In the genomic region with DNA sequence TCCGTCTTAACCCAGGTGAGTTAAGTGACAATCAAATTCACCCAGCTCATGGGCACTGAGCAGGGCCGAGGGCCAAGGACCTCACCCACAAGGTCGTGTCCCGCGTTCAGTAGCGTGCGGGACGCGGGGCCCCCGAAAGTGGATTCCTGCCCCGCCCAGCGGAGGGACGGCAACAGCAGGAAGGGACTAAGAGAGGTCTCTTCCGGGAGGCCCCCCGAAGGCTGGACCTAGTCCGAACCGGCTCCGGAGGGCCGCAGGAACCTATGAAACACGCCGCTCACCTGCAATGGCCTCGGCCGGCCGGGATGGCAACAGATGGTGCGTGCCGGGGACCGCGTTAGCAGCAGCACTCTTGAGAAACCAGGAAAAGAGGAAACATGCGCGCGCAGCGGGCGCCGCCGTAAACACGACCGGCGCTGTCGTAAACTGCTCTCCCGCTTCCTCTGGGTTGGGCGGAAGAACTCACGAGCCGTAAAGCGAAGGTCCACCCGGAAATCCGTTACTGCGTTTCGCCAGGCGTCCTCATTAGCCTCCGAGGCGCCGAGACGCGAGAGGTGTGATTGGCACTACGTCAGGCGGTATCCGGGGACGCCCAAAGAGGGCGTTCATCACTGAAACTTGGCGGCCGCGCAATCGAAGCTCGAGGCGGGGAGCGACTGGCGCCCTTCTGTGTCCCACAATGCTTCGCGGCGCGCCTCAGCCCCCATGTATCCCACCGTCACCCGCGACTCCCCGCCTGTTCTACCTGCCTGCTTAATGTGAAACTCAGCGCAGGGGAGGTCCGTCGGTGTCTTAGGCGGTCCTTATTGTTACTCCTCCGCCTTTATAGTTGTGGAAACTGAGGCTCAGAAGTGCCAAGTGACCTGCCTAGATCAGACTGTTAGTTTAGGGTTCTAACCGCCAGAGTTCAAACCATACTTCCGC, we compare ENCODE assay signal across 1 cellular context.
TF ChIP-seq lines count a peak whose summit lies in the region.

A gene with protein sequence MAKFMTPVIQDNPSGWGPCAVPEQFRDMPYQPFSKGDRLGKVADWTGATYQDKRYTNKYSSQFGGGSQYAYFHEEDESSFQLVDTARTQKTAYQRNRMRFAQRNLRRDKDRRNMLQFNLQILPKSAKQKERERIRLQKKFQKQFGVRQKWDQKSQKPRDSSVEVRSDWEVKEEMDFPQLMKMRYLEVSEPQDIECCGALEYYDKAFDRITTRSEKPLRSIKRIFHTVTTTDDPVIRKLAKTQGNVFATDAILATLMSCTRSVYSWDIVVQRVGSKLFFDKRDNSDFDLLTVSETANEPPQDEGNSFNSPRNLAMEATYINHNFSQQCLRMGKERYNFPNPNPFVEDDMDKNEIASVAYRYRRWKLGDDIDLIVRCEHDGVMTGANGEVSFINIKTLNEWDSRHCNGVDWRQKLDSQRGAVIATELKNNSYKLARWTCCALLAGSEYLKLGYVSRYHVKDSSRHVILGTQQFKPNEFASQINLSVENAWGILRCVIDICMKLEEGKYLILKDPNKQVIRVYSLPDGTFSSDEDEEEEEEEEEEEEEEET (minus strand): TSS at position 372 of the 924 bp plus-strand sequence. CDS start 3,045 bp downstream, outside the sequence.

TF ChIP-seq in HepG2, 621 proteins besides CTCF, POLR2A, EP300 and RAD21 (continues in another document):
- TF ChIP-seq ZNF709 (CRISPR knock-in tag; IDR thresholded peaks at IDR 0.05) (no peak; the same call in 1 of the 2 replicates), TAF1 (CRISPR knock-in tag; IDR thresholded peaks at IDR 0.05) (peak; percentile 93), TGIF2 (CRISPR knock-in tag; IDR thresholded peaks at IDR 0.05) (no peak; the same call in 1 of the 2 replicates), SMC3 (IDR thresholded peaks at IDR 0.05; ENCODE audit: low read length) (no peak), SRSF1 (optimal IDR thresholded peaks at IDR 0.05; ENCODE audit: low read depth, low read length) (peak; percentile 54), BRCA1 (CRISPR knock-in tag; IDR thresholded peaks at IDR 0.05) (no peak), ISL2 (CRISPR knock-in tag; IDR thresholded peaks at IDR 0.05) (peak; percentile 73), ZNF121 (CRISPR knock-in tag; IDR thresholded peaks at IDR 0.05) (no peak), KDM1A (CRISPR knock-in tag; IDR thresholded peaks at IDR 0.05) (no peak), ZNF792 (CRISPR knock-in tag; IDR thresholded peaks at IDR 0.05) (peak; percentile 24; the same call in 1 of the 2 replicates), NONO (IDR thresholded peaks at IDR 0.05) (no peak), NONO (CRISPR knock-in tag; conservative IDR thresholded peaks at IDR 0.05) (peak; percentile 95; the same call in 1 of the 2 replicates), ZBTB7A (CRISPR knock-in tag; IDR thresholded peaks at IDR 0.05) (no peak), ZNF703 (CRISPR knock-in tag; IDR thresholded peaks at IDR 0.05; ENCODE audit: borderline replicate concordance) (no peak; the same call in 1 of the 2 replicates), KDM5B (CRISPR knock-in tag; IDR thresholded peaks at IDR 0.05; ENCODE audit: borderline replicate concordance) (peak; percentile 50; the same call in 1 of the 2 replicates), ZNF569 (CRISPR knock-in tag; IDR thresholded peaks at IDR 0.05; ENCODE audit: borderline replicate concordance) (no peak; the same call in 1 of the 2 replicates), ZNF468 (CRISPR knock-in tag; IDR thresholded peaks at IDR 0.05) (no peak), DMAP1 (CRISPR knock-in tag; IDR thresholded peaks at IDR 0.05) (peak; percentile 95), PHF8 (CRISPR knock-in tag; IDR thresholded peaks at IDR 0.05) (peak; percentile 84), ZBTB38 (CRISPR knock-in tag; IDR thresholded peaks at IDR 0.05) (peak; percentile 83), ZNF879 (CRISPR knock-in tag; IDR thresholded peaks at IDR 0.05) (no peak), HNF4A (CRISPR knock-in tag; IDR thresholded peaks at IDR 0.05) (peak; percentile 48; the same call in 1 of the 2 replicates), KLF6 (CRISPR knock-in tag; IDR thresholded peaks at IDR 0.05) (peak; percentile 54), ZNF616 (CRISPR knock-in tag; IDR thresholded peaks at IDR 0.05; ENCODE audit: low read depth) (0 out of 2 replicates have a peak, but pooled peaks have one; percentile 28), ZNF550 (CRISPR knock-in tag; IDR thresholded peaks at IDR 0.05; ENCODE audit: borderline replicate concordance) (no peak), PAX8 (CRISPR knock-in tag; IDR thresholded peaks at IDR 0.05; ENCODE audit: borderline replicate concordance) (no peak)
- TF ChIP-seq, protein P1, sequence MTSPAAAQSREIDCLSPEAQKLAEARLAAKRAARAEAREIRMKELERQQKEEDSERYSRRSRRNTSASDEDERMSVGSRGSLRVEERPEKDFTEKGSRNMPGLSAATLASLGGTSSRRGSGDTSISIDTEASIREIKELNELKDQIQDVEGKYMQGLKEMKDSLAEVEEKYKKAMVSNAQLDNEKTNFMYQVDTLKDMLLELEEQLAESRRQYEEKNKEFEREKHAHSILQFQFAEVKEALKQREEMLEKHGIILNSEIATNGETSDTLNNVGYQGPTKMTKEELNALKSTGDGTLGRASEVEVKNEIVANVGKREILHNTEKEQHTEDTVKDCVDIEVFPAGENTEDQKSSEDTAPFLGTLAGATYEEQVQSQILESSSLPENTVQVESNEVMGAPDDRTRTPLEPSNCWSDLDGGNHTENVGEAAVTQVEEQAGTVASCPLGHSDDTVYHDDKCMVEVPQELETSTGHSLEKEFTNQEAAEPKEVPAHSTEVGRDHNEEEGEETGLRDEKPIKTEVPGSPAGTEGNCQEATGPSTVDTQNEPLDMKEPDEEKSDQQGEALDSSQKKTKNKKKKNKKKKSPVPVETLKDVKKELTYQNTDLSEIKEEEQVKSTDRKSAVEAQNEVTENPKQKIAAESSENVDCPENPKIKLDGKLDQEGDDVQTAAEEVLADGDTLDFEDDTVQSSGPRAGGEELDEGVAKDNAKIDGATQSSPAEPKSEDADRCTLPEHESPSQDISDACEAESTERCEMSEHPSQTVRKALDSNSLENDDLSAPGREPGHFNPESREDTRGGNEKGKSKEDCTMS (CRISPR knock-in tag; conservative IDR thresholded peaks at IDR 0.05), result no peak
- TF ChIP-seq, protein P2, sequence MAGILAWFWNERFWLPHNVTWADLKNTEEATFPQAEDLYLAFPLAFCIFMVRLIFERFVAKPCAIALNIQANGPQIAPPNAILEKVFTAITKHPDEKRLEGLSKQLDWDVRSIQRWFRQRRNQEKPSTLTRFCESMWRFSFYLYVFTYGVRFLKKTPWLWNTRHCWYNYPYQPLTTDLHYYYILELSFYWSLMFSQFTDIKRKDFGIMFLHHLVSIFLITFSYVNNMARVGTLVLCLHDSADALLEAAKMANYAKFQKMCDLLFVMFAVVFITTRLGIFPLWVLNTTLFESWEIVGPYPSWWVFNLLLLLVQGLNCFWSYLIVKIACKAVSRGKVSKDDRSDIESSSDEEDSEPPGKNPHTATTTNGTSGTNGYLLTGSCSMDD (CRISPR knock-in tag; IDR thresholded peaks at IDR 0.05), result no peak
- TF ChIP-seq, protein P3, sequence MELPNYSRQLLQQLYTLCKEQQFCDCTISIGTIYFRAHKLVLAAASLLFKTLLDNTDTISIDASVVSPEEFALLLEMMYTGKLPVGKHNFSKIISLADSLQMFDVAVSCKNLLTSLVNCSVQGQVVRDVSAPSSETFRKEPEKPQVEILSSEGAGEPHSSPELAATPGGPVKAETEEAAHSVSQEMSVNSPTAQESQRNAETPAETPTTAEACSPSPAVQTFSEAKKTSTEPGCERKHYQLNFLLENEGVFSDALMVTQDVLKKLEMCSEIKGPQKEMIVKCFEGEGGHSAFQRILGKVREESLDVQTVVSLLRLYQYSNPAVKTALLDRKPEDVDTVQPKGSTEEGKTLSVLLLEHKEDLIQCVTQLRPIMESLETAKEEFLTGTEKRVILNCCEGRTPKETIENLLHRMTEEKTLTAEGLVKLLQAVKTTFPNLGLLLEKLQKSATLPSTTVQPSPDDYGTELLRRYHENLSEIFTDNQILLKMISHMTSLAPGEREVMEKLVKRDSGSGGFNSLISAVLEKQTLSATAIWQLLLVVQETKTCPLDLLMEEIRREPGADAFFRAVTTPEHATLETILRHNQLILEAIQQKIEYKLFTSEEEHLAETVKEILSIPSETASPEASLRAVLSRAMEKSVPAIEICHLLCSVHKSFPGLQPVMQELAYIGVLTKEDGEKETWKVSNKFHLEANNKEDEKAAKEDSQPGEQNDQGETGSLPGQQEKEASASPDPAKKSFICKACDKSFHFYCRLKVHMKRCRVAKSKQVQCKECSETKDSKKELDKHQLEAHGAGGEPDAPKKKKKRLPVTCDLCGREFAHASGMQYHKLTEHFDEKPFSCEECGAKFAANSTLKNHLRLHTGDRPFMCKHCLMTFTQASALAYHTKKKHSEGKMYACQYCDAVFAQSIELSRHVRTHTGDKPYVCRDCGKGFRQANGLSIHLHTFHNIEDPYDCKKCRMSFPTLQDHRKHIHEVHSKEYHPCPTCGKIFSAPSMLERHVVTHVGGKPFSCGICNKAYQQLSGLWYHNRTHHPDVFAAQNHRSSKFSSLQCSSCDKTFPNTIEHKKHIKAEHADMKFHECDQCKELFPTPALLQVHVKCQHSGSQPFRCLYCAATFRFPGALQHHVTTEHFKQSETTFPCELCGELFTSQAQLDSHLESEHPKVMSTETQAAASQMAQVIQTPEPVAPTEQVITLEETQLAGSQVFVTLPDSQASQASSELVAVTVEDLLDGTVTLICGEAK (IDR thresholded peaks at IDR 0.05), result 0 out of 2 replicates have a peak, but pooled peaks have one; percentile 35
- TF ChIP-seq, protein P3 (CRISPR knock-in tag; IDR thresholded peaks at IDR 0.05), result 0 out of 2 replicates have a peak, but pooled peaks have one; percentile 9
- TF ChIP-seq, protein P4, sequence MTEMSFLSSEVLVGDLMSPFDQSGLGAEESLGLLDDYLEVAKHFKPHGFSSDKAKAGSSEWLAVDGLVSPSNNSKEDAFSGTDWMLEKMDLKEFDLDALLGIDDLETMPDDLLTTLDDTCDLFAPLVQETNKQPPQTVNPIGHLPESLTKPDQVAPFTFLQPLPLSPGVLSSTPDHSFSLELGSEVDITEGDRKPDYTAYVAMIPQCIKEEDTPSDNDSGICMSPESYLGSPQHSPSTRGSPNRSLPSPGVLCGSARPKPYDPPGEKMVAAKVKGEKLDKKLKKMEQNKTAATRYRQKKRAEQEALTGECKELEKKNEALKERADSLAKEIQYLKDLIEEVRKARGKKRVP (CRISPR knock-in tag; IDR thresholded peaks at IDR 0.05), result peak in 1 of 2 experiments; percentile 76; a peak in 2 of 4 replicates
- TF ChIP-seq, protein P5, sequence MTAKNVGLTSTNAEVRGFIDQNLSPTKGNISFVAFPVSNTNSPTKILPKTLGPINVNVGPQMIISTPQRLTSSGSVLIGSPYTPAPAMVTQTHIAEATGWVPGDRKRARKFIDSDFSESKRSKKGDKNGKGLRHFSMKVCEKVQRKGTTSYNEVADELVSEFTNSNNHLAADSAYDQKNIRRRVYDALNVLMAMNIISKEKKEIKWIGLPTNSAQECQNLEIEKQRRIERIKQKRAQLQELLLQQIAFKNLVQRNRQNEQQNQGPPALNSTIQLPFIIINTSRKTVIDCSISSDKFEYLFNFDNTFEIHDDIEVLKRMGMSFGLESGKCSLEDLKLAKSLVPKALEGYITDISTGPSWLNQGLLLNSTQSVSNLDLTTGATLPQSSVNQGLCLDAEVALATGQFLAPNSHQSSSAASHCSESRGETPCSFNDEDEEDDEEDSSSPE (CRISPR knock-in tag; IDR thresholded peaks at IDR 0.05), result peak; percentile 88
- TF ChIP-seq, protein P6, sequence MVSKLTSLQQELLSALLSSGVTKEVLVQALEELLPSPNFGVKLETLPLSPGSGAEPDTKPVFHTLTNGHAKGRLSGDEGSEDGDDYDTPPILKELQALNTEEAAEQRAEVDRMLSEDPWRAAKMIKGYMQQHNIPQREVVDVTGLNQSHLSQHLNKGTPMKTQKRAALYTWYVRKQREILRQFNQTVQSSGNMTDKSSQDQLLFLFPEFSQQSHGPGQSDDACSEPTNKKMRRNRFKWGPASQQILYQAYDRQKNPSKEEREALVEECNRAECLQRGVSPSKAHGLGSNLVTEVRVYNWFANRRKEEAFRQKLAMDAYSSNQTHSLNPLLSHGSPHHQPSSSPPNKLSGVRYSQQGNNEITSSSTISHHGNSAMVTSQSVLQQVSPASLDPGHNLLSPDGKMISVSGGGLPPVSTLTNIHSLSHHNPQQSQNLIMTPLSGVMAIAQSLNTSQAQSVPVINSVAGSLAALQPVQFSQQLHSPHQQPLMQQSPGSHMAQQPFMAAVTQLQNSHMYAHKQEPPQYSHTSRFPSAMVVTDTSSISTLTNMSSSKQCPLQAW (CRISPR knock-in tag; IDR thresholded peaks at IDR 0.05), result peak; percentile 93
- TF ChIP-seq, protein P7, sequence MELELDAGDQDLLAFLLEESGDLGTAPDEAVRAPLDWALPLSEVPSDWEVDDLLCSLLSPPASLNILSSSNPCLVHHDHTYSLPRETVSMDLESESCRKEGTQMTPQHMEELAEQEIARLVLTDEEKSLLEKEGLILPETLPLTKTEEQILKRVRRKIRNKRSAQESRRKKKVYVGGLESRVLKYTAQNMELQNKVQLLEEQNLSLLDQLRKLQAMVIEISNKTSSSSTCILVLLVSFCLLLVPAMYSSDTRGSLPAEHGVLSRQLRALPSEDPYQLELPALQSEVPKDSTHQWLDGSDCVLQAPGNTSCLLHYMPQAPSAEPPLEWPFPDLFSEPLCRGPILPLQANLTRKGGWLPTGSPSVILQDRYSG (CRISPR knock-in tag; IDR thresholded peaks at IDR 0.05), result no peak; the same call in 1 of the 2 replicates
